ENCODE assay signal across 8 cellular contexts in genomic region chr18:23438046-23438377, GRCh38. TPM values are rescaled to one million over a fixed set of nuclear protein-coding genes. Genes with fewer than 3 reads are reported as not detected.
DNase-seq lines count a peak whose midpoint lies in the region; ATAC-seq and TF ChIP-seq lines count a peak whose summit lies in the region.

No MANE protein-coding gene starts in this region.

- H3K4me1 ChIP-seq in HEK293 (ENCODE audit: control insufficient read depth, insufficient read depth, low read length) (peaks cover 5% of the 10 kb centered on the region; the same call in 1 of the 2 replicates), muscle layer of colon (ENCODE audit: insufficient read depth, low read length) (no peaks in the 10 kb centered on the region)

- BruUV-seq in MCF 10A (replicated peaks; lab: Mats Ljungman, UMichigan), result no TSS peak

- peak overlapping the region; percentile 13; the same call in 1 of the 2 replicates for H3K4me3 ChIP-seq in HEK293 (ENCODE audit: low read depth, low read length)
- peak overlapping the region; percentile 57 to 97 for H3K4me3 ChIP-seq in muscle layer of colon (ENCODE audit: low read depth in 1 of 2, low read length in 2 of 2)

- H3K27me3 Mint-ChIP-seq in MCF 10A (ENCODE audit: insufficient read depth, unreplicated experiment), result no peaks in the 10 kb centered on the region

- ATAC-seq in HG03025 (IDR thresholded peaks at IDR 0.05; ENCODE audit: low FRiP score, unreplicated experiment) (no peak), GM18907 (IDR thresholded peaks at IDR 0.05; ENCODE audit: unreplicated experiment) (no peak)

- no peaks in the 10 kb centered on the region for H3K36me3 Mint-ChIP-seq in MCF 10A (ENCODE audit: insufficient read depth, unreplicated experiment)

- H3K36me3 ChIP-seq in HEK293 (ENCODE audit: control insufficient read depth in 2 of 2, insufficient read depth in 1 of 2, low read length in 2 of 2), result no peaks in the 10 kb centered on the region
- no peaks in the 10 kb centered on the region for H3K36me3 ChIP-seq in muscle layer of colon (ENCODE audit: insufficient read depth, low read length)

- POLR2A ChIA-PET in HEK293 (lab: Yijun Ruan, JAX), result interaction anchor here (0.6 to 1.0 kb wide), 2 partner anchors 15 to 251 kb away, joined by 4 to 5 read pairs; partner anchors contain the start of genes LAMA3 and RIOK3
- POLR2A ChIA-PET in MCF 10A (lab: Yijun Ruan, JAX), result interaction anchor here (0.6 to 1.0 kb wide), 9 partner anchors 13 to 446 kb away, joined by 3 to 16 read pairs (median 4); partner anchors contain the start of gene RIOK3

- DNase-seq in MCF 10A (ENCODE audit: unreplicated experiment), result no peak
- no peak for DNase-seq in hypothalamus (lab: John Stamatoyannopoulos, UW)
- no peak for DNase-seq in occipital lobe (lab: John Stamatoyannopoulos, UW)

- no peaks in the 10 kb centered on the region for H3K9me3 Mint-ChIP-seq in MCF 10A (ENCODE audit: unreplicated experiment)

- H3K9me3 ChIP-seq in HEK293 (ENCODE audit: control insufficient read depth, insufficient read depth, low read depth, low read length), result no peaks in the 10 kb centered on the region
- no peaks in the 10 kb centered on the region for H3K9me3 ChIP-seq in muscle layer of colon (ENCODE audit: low read length)

- H3K9ac ChIP-seq in muscle layer of colon (ENCODE audit: low read length), result no peak overlapping the region

- no peaks in the 10 kb centered on the region for H3K27me3 ChIP-seq in muscle layer of colon (ENCODE audit: control insufficient read depth in 1 of 2, insufficient read depth in 2 of 2, low read length in 2 of 2)

- peak overlapping the region; percentile 80 for H3K4me3 Mint-ChIP-seq in MCF 10A (ENCODE audit: unreplicated experiment)

- H3K4me1 Mint-ChIP-seq in MCF 10A (ENCODE audit: insufficient read depth, unreplicated experiment), result peaks cover 4% of the 10 kb centered on the region

- no peak overlapping the region for H3K27ac Mint-ChIP-seq in MCF 10A (ENCODE audit: low read depth, unreplicated experiment)

- intact Hi-C loops in MCF 10A (cut with micrococcal nuclease), result no loop called here

- TF ChIP-seq CTCF in 22Rv1 (IDR thresholded peaks at IDR 0.05) (no peak), HEK293 (tag by site-specific recombination; IDR thresholded peaks at IDR 0.05) (no peak), MCF 10A (IDR thresholded peaks at IDR 0.05; ENCODE audit: unreplicated experiment) (no peak)

- H3K27ac ChIP-seq in 22Rv1 (peak overlapping the region; percentile 34; the same call in 1 of the 2 replicates), HEK293 (ENCODE audit: extremely low read depth, low read depth, low read length) (no peak overlapping the region), muscle layer of colon (ENCODE audit: low read depth, low read length) (peak overlapping the region; percentile 48)

- CTCF ChIA-PET in HEK293 (lab: Yijun Ruan, JAX), result no interaction called here
- CTCF ChIA-PET in MCF 10A (lab: Yijun Ruan, JAX), result no interaction called here

TF ChIP-seq in HEK293, 187 proteins besides CTCF, POLR2A, EP300 and RAD21:
- TF ChIP-seq ZBTB8A (tag by site-specific recombination; IDR thresholded peaks at IDR 0.05), result no peak
- 0 out of 2 replicates have a peak, but pooled peaks have one; percentile 9 for TF ChIP-seq PBX3 (CRISPR knock-in tag; IDR thresholded peaks at IDR 0.05)
- TF ChIP-seq SP7 (tag by site-specific recombination; IDR thresholded peaks at IDR 0.05), result 0 out of 2 replicates have a peak, but pooled peaks have one; percentile 4
- TF ChIP-seq ZNF335 (tag by site-specific recombination; conservative IDR thresholded peaks at IDR 0.05), result peak; percentile 39; the same call in 1 of the 2 replicates
- TF ChIP-seq ZNF621 (tag by site-specific recombination; IDR thresholded peaks at IDR 0.05), result no peak
- TF ChIP-seq ZNF248 (tag by site-specific recombination; IDR thresholded peaks at IDR 0.05), result no peak
- TF ChIP-seq IKZF3 (tag by site-specific recombination; IDR thresholded peaks at IDR 0.05), result no peak
- peak; percentile 79; the same call in 1 of the 2 replicates for TF ChIP-seq ZNF692 (tag by site-specific recombination; IDR thresholded peaks at IDR 0.05)

RNA-seq across cellular contexts. Expression of gene RIOK3, which starts 15.1 kb away (rescaled TPM):
- 96.7 and 97.1 TPM in 2 replicates for total RNA-seq in MCF 10A (2022)
- 55.7 TPM for total RNA-seq in occipital lobe
